In the genomic region with DNA sequence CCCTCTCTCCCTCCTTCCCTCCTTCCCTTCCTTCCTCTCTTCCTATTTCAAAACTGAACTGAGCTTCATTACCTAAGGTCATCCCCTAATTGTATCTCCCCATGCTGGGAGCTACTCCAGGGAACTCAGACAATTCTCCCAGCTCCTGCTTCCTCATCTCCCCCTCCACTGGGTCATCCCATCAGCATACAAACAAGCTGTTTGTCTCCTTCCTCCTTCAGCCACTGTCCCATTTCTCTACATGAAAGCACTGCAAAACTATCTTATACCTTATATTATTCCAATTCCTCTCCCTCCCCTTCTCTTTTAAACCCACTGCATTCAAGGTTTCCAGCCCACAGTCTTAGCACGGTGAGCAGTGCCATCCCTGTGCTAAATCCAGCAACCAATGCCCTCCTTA, we compare ENCODE assay signal across 1 cellular context.
TF ChIP-seq lines count a peak whose summit lies in the region.

No MANE protein-coding gene starts in this region.

TF ChIP-seq in GM23338, 12 proteins besides CTCF, POLR2A, EP300 and RAD21 (continued from another document):
- TF ChIP-seq, protein P1, sequence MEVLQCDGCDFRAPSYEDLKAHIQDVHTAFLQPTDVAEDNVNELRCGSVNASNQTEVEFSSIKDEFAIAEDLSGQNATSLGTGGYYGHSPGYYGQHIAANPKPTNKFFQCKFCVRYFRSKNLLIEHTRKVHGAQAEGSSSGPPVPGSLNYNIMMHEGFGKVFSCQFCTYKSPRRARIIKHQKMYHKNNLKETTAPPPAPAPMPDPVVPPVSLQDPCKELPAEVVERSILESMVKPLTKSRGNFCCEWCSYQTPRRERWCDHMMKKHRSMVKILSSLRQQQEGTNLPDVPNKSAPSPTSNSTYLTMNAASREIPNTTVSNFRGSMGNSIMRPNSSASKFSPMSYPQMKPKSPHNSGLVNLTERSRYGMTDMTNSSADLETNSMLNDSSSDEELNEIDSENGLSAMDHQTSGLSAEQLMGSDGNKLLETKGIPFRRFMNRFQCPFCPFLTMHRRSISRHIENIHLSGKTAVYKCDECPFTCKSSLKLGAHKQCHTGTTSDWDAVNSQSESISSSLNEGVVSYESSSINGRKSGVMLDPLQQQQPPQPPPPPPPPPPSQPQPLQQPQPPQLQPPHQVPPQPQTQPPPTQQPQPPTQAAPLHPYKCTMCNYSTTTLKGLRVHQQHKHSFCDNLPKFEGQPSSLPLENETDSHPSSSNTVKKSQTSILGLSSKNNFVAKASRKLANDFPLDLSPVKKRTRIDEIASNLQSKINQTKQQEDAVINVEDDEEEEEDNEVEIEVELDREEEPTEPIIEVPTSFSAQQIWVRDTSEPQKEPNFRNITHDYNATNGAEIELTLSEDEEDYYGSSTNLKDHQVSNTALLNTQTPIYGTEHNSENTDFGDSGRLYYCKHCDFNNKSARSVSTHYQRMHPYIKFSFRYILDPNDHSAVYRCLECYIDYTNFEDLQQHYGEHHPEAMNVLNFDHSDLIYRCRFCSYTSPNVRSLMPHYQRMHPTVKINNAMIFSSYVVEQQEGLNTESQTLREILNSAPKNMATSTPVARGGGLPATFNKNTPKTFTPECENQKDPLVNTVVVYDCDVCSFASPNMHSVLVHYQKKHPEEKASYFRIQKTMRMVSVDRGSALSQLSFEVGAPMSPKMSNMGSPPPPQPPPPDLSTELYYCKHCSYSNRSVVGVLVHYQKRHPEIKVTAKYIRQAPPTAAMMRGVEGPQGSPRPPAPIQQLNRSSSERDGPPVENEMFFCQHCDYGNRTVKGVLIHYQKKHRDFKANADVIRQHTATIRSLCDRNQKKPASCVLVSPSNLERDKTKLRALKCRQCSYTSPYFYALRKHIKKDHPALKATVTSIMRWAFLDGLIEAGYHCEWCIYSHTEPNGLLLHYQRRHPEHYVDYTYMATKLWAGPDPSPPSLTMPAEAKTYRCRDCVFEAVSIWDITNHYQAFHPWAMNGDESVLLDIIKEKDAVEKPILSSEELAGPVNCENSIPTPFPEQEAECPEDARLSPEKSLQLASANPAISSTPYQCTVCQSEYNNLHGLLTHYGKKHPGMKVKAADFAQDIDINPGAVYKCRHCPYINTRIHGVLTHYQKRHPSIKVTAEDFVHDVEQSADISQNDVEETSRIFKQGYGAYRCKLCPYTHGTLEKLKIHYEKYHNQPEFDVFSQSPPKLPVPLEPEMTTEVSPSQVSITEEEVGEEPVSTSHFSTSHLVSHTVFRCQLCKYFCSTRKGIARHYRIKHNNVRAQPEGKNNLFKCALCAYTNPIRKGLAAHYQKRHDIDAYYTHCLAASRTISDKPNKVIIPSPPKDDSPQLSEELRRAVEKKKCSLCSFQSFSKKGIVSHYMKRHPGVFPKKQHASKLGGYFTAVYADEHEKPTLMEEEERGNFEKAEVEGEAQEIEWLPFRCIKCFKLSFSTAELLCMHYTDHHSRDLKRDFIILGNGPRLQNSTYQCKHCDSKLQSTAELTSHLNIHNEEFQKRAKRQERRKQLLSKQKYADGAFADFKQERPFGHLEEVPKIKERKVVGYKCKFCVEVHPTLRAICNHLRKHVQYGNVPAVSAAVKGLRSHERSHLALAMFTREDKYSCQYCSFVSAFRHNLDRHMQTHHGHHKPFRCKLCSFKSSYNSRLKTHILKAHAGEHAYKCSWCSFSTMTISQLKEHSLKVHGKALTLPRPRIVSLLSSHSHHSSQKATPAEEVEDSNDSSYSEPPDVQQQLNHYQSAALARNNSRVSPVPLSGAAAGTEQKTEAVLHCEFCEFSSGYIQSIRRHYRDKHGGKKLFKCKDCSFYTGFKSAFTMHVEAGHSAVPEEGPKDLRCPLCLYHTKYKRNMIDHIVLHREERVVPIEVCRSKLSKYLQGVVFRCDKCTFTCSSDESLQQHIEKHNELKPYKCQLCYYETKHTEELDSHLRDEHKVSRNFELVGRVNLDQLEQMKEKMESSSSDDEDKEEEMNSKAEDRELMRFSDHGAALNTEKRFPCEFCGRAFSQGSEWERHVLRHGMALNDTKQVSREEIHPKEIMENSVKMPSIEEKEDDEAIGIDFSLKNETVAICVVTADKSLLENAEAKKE (CRISPR knock-in tag; IDR thresholded peaks at IDR 0.05) = no peak
- no peak for TF ChIP-seq ZNF114 (CRISPR knock-in tag; IDR thresholded peaks at IDR 0.05)
- TF ChIP-seq NANOG (IDR thresholded peaks at IDR 0.05; ENCODE audit: borderline replicate concordance) = no peak
- no peak for TF ChIP-seq EZH2phosphoT487 (IDR thresholded peaks at IDR 0.05; ENCODE audit: unreplicated experiment)
- no peak for TF ChIP-seq ZNF331 (CRISPR knock-in tag; IDR thresholded peaks at IDR 0.05; ENCODE audit: low read depth)
- TF ChIP-seq CREB1 (CRISPR knock-in tag; IDR thresholded peaks at IDR 0.05; ENCODE audit: low read depth) = no peak
- no peak for TF ChIP-seq JUNB (IDR thresholded peaks at IDR 0.05; ENCODE audit: unreplicated experiment)
- TF ChIP-seq, protein P2, sequence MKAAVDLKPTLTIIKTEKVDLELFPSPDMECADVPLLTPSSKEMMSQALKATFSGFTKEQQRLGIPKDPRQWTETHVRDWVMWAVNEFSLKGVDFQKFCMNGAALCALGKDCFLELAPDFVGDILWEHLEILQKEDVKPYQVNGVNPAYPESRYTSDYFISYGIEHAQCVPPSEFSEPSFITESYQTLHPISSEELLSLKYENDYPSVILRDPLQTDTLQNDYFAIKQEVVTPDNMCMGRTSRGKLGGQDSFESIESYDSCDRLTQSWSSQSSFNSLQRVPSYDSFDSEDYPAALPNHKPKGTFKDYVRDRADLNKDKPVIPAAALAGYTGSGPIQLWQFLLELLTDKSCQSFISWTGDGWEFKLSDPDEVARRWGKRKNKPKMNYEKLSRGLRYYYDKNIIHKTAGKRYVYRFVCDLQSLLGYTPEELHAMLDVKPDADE (IDR thresholded peaks at IDR 0.05) = no peak
- no peak for TF ChIP-seq STAT1 (IDR thresholded peaks at IDR 0.05; ENCODE audit: unreplicated experiment)
- TF ChIP-seq POLR2AphosphoS5 (IDR thresholded peaks at IDR 0.05; ENCODE audit: low read depth) = no peak
